Comparison of ENCODE assay signal across 8 cellular contexts in the genomic region with DNA sequence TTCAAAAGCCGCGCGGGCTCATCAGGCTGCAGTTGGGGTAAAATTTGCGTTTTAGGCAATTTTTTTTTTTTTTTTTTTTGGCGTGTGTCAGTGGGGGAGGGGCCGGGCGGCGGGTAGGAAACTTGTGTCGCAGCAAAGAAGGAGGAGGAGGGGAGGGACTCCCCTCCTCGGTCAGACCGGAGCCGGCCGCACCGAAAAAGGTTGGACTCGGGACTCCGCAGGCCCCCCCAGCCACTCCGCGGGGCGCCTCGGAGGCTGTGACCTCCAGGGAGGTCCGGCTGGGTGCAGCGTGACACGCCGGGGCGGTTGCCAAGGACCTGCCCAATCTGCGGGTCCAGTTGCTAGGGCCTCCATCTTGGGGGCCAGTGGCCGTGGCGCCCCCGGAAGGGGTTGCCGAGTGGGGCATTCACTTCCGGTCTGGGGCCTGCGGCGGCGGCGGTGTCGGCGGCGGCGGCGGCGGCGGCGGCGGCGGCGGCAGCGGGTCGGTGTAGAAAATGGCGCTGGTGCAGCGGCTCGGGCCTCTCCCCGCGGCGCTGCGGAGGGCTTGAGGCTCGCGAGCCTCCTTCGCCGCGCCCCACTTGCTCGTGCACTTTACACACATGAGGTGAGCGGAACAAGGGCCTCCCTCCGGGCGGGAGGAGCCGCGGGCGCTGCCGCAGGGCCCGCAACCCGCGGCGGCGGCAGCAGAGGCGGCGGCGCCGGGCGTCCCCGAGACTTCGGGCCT. TPM values are rescaled to one million over a fixed set of nuclear protein-coding genes. Genes with fewer than 3 reads are reported as not detected.
DNase-seq lines count a peak whose midpoint lies in the region; ATAC-seq and TF ChIP-seq lines count a peak whose summit lies in the region.

A gene (plus strand): TSS at position 409 of the 724 bp plus-strand sequence. CDS start 191 bp downstream, at position 600.

- in situ Hi-C loops in GM13976 (cut with MboI; ENCODE audit: low sequenced_read_pairs, unreplicated experiment), result no loop called here

- intact Hi-C loops in T-helper 2 cell treated with Interferon-gamma antibody and Interleukin-4, amounts not matched to agents 100 ng/mL and 5 ng/mL, for 36 hours (cut with micrococcal nuclease), result loop anchor here (5.0 kb wide), 1 partner anchor 187 kb away; no protein-coding TSS in a partner anchor
- intact Hi-C loops in right cardiac atrium (cut with DNase I) (no loop called here), uterus (cut with DNase I; ENCODE audit: low total_unique reads) (no loop called here)

- peak within 1 kb of the TSS; percentile 98 for H3K27ac ChIP-seq in right cardiac atrium (ENCODE audit: low read length)
- H3K27ac ChIP-seq in uterus, result peak within 1 kb of the TSS; percentile 96 to 99

- H3K4me3 ChIP-seq in right cardiac atrium (ENCODE audit: low read length) (peak within 1 kb of the TSS; percentile 94), uterus (peak within 1 kb of the TSS; percentile 83 to 96)

- under 1% methylated on average over 80 of the region's 80 CpGs for WGBS in right cardiac atrium

- H3K9me3 ChIP-seq in right cardiac atrium (ENCODE audit: control insufficient read depth, low read length), result no peaks in the 10 kb centered on the region
- H3K9me3 ChIP-seq in uterus, result no peaks in the 10 kb centered on the region

- H3K4me1 ChIP-seq in right cardiac atrium (ENCODE audit: control insufficient read depth, insufficient read depth, low read length), result peaks cover 6% of the 10 kb centered on the region
- peaks cover 7 to 8% of the 10 kb centered on the region in 2 donors for H3K4me1 ChIP-seq in uterus

- H3K27me3 ChIP-seq in right cardiac atrium (ENCODE audit: control insufficient read depth, insufficient read depth) (no peaks in the 10 kb centered on the region), uterus (no peaks in the 10 kb centered on the region)

- TF ChIP-seq CTCF in GM13976 (IDR thresholded peaks at IDR 0.05; ENCODE audit: borderline replicate concordance, control extremely low read depth, extremely low read depth, insufficient read depth, missing control alignments) (no peak), uterus (IDR thresholded peaks at IDR 0.05) (peak in 1 of 4 experiments; percentile 33)

- TF ChIP-seq POLR2A in uterus (IDR thresholded peaks at IDR 0.05), result peak; percentile 70 to 93

- peak; percentile 95 for ATAC-seq in HG02759 (IDR thresholded peaks at IDR 0.05; ENCODE audit: unreplicated experiment)
- peak; percentile 97 to 98 for ATAC-seq in right cardiac atrium

- H3K36me3 ChIP-seq in uterus, result no peaks in the 10 kb centered on the region

- peak; percentile 97 for DNase-seq in GM13976 (ENCODE audit: low spot score)
- peak; percentile 25 for DNase-seq in NCI-H1417 treated with DMSO at 0.1 percent for 48 hours (lab: John Stamatoyannopoulos, UW)
- peak; percentile 34 to 93 (median 84) for DNase-seq in anterior cingulate cortex (lab: John Stamatoyannopoulos, UW)
- DNase-seq in right cardiac atrium, result peak; percentile 94 to 97 (median 97)
- DNase-seq in putamen (ENCODE audit: low spot score), result peak; percentile 88
- DNase-seq in uterus, result peak; percentile 89 to 91

RNA-seq across cellular contexts. Expression of the gene that starts here (rescaled TPM):
- 47.9 and 49.6 TPM in 2 replicates for total RNA-seq in T-helper 2 cell treated with Interferon-gamma antibody and Interleukin-4, amounts not matched to agents 100 ng/mL and 5 ng/mL, for 36 hours
- total RNA-seq in right cardiac atrium (10 to 100 TPM; 35.1 to 41.2 (median 38.3) TPM), uterus (100 to 1,000 TPM in 1 of 4 donors, 10 to 100 TPM in 3; 22.6 to 109 (median 49.2) TPM)
- polyA plus RNA-seq in right cardiac atrium, result 17.6 TPM

Comparison
In these comparisons a context has a peak if more than half of its experiments do, and no peak if none do; other contexts are left out.
1. Peak in every context shown above with its lines: DNase-seq, ATAC-seq, H3K4me3 ChIP-seq and H3K27ac ChIP-seq.
2. DNase-seq: peak in every context shown above with its lines; median percentile 97 in GM13976; 97 in right cardiac atrium; 90 in uterus; 88 in putamen; 84 in anterior cingulate cortex; 25 in NCI-H1417 treated with DMSO at 0.1 percent for 48 hours.